Comparison of ENCODE assay signal across 1 cellular context in the genomic region with DNA sequence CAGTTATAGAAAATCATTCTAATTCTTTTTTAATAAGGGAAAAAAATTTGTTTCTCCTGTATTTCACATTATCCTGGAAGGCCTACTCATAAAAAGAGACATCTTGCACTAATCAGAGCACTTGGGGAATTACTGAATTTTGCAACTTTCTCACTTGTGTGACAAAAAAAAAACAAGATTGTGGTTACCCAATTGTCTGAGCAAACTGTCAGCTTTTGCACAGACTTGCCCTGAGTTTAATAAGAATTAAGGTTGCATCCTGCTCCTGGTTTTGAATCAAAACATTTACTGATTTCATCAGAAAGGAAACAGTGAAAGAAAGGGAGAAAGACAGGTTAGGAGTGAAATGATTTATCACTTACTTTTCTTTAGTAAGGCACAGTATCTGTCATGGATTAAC.
TF ChIP-seq lines count a peak whose summit lies in the region.

No MANE protein-coding gene starts in this region.

TF ChIP-seq in HCT116, 20 proteins besides CTCF, POLR2A, EP300 and RAD21:
- TF ChIP-seq SP1 (IDR thresholded peaks at IDR 0.05; ENCODE audit: low read depth) (no peak), TCF7L2 (IDR thresholded peaks at IDR 0.05; ENCODE audit: borderline replicate concordance, extremely low read depth, insufficient read depth, insufficient read length) (no peak), JUND (IDR thresholded peaks at IDR 0.05) (no peak), EGR1 (IDR thresholded peaks at IDR 0.05; ENCODE audit: low read depth) (no peak), YY1 (IDR thresholded peaks at IDR 0.05; ENCODE audit: extremely low read depth, insufficient replicate concordance, low read depth, low read length) (no peak)
- TF ChIP-seq, protein P1, sequence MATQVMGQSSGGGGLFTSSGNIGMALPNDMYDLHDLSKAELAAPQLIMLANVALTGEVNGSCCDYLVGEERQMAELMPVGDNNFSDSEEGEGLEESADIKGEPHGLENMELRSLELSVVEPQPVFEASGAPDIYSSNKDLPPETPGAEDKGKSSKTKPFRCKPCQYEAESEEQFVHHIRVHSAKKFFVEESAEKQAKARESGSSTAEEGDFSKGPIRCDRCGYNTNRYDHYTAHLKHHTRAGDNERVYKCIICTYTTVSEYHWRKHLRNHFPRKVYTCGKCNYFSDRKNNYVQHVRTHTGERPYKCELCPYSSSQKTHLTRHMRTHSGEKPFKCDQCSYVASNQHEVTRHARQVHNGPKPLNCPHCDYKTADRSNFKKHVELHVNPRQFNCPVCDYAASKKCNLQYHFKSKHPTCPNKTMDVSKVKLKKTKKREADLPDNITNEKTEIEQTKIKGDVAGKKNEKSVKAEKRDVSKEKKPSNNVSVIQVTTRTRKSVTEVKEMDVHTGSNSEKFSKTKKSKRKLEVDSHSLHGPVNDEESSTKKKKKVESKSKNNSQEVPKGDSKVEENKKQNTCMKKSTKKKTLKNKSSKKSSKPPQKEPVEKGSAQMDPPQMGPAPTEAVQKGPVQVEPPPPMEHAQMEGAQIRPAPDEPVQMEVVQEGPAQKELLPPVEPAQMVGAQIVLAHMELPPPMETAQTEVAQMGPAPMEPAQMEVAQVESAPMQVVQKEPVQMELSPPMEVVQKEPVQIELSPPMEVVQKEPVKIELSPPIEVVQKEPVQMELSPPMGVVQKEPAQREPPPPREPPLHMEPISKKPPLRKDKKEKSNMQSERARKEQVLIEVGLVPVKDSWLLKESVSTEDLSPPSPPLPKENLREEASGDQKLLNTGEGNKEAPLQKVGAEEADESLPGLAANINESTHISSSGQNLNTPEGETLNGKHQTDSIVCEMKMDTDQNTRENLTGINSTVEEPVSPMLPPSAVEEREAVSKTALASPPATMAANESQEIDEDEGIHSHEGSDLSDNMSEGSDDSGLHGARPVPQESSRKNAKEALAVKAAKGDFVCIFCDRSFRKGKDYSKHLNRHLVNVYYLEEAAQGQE (IDR thresholded peaks at IDR 0.05; ENCODE audit: low read depth) = no peak
